In the genomic region with DNA sequence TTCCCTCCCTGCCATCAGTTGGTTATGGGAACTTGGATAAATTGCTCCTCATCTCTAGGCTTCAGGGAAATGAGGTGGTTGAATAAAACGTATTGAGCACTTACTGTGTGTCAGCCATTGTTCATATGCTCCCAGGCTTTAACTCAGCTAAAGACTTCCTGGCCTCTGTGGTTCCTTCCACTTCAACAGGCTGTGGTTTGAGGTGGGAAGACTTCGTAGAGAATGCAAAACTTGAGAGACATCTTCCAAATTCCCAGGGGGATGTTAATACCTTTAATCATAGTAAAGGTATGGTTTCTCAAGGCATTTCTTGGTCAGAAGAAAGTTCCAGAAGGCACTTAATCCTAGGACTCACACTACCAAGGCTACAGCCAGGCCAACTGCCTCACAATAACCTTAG, we compare ENCODE assay signal across 28 cellular contexts. TPM values are rescaled to one million over a fixed set of nuclear protein-coding genes. Genes with fewer than 3 reads are reported as not detected.
"Had no signal": no experiment of that assay in that cellular context is flagged by ENCODE, and none has a peak within 500 bp of the region (broad histone marks: within the 10 kb centered on the region; RNA-seq: fewer than 3 reads in every experiment).

No MANE protein-coding gene starts in this region.

- H3K27ac ChIP-seq: adrenal gland, foreskin keratinocyte, left lung, neural progenitor cell, thoracic aorta had no signal

- ATAC-seq: activated CD8-positive, alpha-beta T cell treated with anti-CD3 and anti-CD28 coated beads for 36 hours; esophagus mucosa; foreskin keratinocyte; heart right ventricle; left lung; lower lobe of right lung; naive thymus-derived CD8-positive, alpha-beta T cell; right cardiac atrium; stimulated activated naive CD8-positive, alpha-beta T cell treated with anti-CD3 and anti-CD28 coated beads, Interleukin-15, Interleukin-2, amounts not matched to agents 100 U/mL and 50 U/mL, for 24 hours had no signal

- H3K4me3 Mint-ChIP-seq: activated CD8-positive, alpha-beta T cell treated with anti-CD3 and anti-CD28 coated beads for 36 hours; activated naive CD8-positive, alpha-beta T cell; dendritic cell treated with granulocyte-macrophage colony-stimulating factor and Interleukin-4, amounts not matched to agents 40 ng/mL and 50 ng/mL, for 4 days; endodermal cell; T-helper 1 cell treated with Interleukin-12 subunit alpha and Interleukin-12 subunit beta and Interleukin-4 antibody, amounts not matched to agents 30 μg/mL and 1 μg/mL, for 36 hours had no signal

- DNase-seq: activated CD4-positive, alpha-beta T cell treated with anti-CD3 and anti-CD28 coated beads for 1 hour; activated CD4-positive, alpha-beta T cell treated with anti-CD3 and anti-CD28 coated beads, Interleukin-2, amount 50 U/mL, for 1 hour; activated CD8-positive, alpha-beta T cell treated with anti-CD3 and anti-CD28 coated beads for 36 hours; activated naive CD4-positive, alpha-beta T cell; activated T-cell treated with anti-CD3 and anti-CD28 coated beads, Interleukin-2, amount 50 U/mL, for 48 hours; adrenal gland; central memory CD4-positive, alpha-beta T cell; endodermal cell; foreskin keratinocyte; heart right ventricle; kidney glomerular epithelial cell; left lung; lower lobe of right lung; mesenchymal stem cell; naive thymus-derived CD8-positive, alpha-beta T cell; right cardiac atrium; stimulated activated CD4-positive, alpha-beta T cell treated with anti-CD3 and anti-CD28 coated beads, Interleukin-2, amount 100 ng/mL, for 48 hours; stimulated activated naive CD8-positive, alpha-beta T cell treated with anti-CD3 and anti-CD28 coated beads, Interleukin-15, Interleukin-2, amounts not matched to agents 100 U/mL and 50 U/mL, for 24 hours; SW 1271; T-helper 9 cell; upper lobe of left lung had no signal

- H3K4me2 ChIP-seq: neural progenitor cell had no signal

- H3K27me3 ChIP-seq: adrenal gland, ascending aorta, heart right ventricle, left lung, upper lobe of left lung had no signal

- H3K4me3 ChIP-seq: adrenal gland, ascending aorta, heart right ventricle, left lung, neural progenitor cell, thoracic aorta, upper lobe of left lung had no signal

- H3K9ac ChIP-seq: neural progenitor cell had no signal

- H3K27me3 Mint-ChIP-seq: dendritic cell treated with granulocyte-macrophage colony-stimulating factor and Interleukin-4, amounts not matched to agents 40 ng/mL and 50 ng/mL, for 4 days had no signal

- H3K36me3 Mint-ChIP-seq: naive thymus-derived CD8-positive, alpha-beta T cell; neural progenitor cell had no signal

- H3K9me3 ChIP-seq: adrenal gland, ascending aorta, heart right ventricle, left lung, lower lobe of right lung, thoracic aorta, upper lobe of left lung had no signal

- H3K9me3 Mint-ChIP-seq: activated CD8-positive, alpha-beta T cell treated with anti-CD3 and anti-CD28 coated beads for 36 hours; dendritic cell treated with granulocyte-macrophage colony-stimulating factor and Interleukin-4, amounts not matched to agents 40 ng/mL and 50 ng/mL, for 4 days; endodermal cell; naive thymus-derived CD8-positive, alpha-beta T cell; neural progenitor cell; T-helper 1 cell treated with Interleukin-12 subunit alpha and Interleukin-12 subunit beta and Interleukin-4 antibody, amounts not matched to agents 30 μg/mL and 1 μg/mL, for 36 hours had no signal

- H3K27ac Mint-ChIP-seq: activated CD8-positive, alpha-beta T cell treated with anti-CD3 and anti-CD28 coated beads for 36 hours; activated naive CD8-positive, alpha-beta T cell; dendritic cell treated with granulocyte-macrophage colony-stimulating factor and Interleukin-4, amounts not matched to agents 40 ng/mL and 50 ng/mL, for 4 days; endodermal cell; neural progenitor cell; T-helper 1 cell treated with Interleukin-12 subunit alpha and Interleukin-12 subunit beta and Interleukin-4 antibody, amounts not matched to agents 30 μg/mL and 1 μg/mL, for 36 hours had no signal

- H2AFZ ChIP-seq: neural progenitor cell had no signal

- H3K36me3 ChIP-seq: adrenal gland, ascending aorta, neural progenitor cell, thoracic aorta had no signal

RNA-seq across cellular contexts. Expression of gene GPX3, which starts 1.5 kb away (rescaled TPM):
- total RNA-seq: activated CD8-positive, alpha-beta T cell treated with anti-CD3 and anti-CD28 coated beads for 36 hours; naive thymus-derived CD8-positive, alpha-beta T cell had no signal
